Comparison of ENCODE assay signal across 8 cellular contexts in the genomic region with DNA sequence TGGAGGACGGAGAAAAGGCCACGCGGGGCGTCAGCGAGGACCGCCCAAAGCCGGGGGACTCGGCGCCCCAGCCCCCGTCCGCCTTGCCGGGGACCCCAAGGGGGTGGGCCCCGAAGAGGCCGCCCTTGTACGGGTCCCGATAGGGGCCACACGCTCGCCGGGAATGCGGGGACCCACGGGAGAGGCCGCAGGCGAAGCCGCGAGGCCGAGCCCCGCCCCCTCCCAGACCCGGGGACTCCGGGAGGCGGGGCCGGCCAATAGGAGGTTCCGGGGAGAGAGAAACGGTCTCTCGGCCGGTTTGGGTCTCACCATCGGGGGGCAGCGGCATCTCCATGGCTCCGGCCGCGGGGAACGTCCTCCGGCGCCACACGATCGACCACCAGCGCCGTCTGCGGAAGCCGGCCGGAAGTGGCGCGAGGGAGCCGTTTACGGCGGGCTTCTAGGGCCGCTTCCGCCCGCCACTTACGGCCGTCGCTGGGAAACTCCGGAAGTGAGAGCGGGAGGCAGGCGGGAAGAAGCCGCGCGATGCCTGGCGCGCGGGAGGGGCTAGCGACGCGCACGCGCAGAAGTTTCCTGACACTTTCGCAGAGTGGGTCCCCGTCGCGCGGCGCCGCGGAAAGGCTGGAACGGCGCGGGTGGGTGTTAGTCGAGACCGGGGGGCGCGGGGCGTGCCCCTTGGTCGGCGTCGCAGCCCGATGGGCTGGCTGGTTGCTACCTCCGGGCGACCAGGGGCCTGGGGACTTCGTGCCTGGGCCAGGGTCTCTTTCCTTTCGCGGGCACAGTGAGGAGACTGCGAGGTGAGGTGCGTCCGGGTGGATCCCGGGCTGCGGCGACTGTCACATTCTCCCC. TPM values are rescaled to one million over a fixed set of nuclear protein-coding genes. Genes with fewer than 3 reads are reported as not detected.
DNase-seq lines count a peak whose midpoint lies in the region; ATAC-seq and TF ChIP-seq lines count a peak whose summit lies in the region.

TSS of gene CHERP (minus strand) at position 393 of the 849 bp plus-strand sequence. CDS start at position 334, 59 bp downstream.

- peak within 1 kb of the TSS; percentile 94 for H3K4me3 ChIP-seq in astrocyte of the cerebellum (ENCODE audit: low read depth, low read length)
- peak within 1 kb of the TSS; percentile 83 for H3K4me3 ChIP-seq in hepatocyte

- DNase-seq in NCI-H2081 (lab: John Stamatoyannopoulos, UW) (peak; percentile 92 to 96), T-helper 9 cell (peak; percentile 94), astrocyte of the cerebellum (ENCODE audit: low read depth) (peak; percentile 74), hepatocyte (ENCODE audit: low spot score) (peak; percentile 99), renal cortical epithelial cell (ENCODE audit: low read depth) (peak; percentile 78), cortex of kidney (lab: John Stamatoyannopoulos, UW) (no peak)

- H3K4me2 ChIP-seq in hepatocyte: peak within 1 kb of the TSS; percentile 96

- in situ Hi-C loops in astrocyte of the cerebellum (cut with HindIII; ENCODE audit: low sequenced_read_pairs): no loop called here

- peaks cover 20% of the 10 kb centered on the region for H4K20me1 ChIP-seq in hepatocyte (ENCODE audit: insufficient read depth, poor library complexity, severe bottlenecking)

- peak within 1 kb of the TSS; percentile 70 for H2AFZ ChIP-seq in hepatocyte

- ATAC-seq in GM18511 (IDR thresholded peaks at IDR 0.05; ENCODE audit: unreplicated experiment) (peak; percentile 78), HG03025 (IDR thresholded peaks at IDR 0.05; ENCODE audit: low FRiP score, unreplicated experiment) (peak; percentile 68)

- no peaks in the 10 kb centered on the region for H3K36me3 ChIP-seq in hepatocyte (replicated peaks; ENCODE audit: insufficient read depth, low read depth)

- no peaks in the 10 kb centered on the region for H3K9me2 ChIP-seq in hepatocyte (replicated peaks; ENCODE audit: insufficient read depth)

- TF ChIP-seq CTCF in astrocyte of the cerebellum (IDR thresholded peaks at IDR 0.05; ENCODE audit: low read depth, low read length, missing control alignments): no peak
- TF ChIP-seq CTCF in hepatocyte (IDR thresholded peaks at IDR 0.05; ENCODE audit: poor library complexity): no peak

- H3K79me2 ChIP-seq in hepatocyte: peaks cover 71% of the 10 kb centered on the region

- under 1% methylated on average over 82 of the region's 106 CpGs for WGBS in hepatocyte (ENCODE audit: low lambda C conversion rate, missing lambda C conversion rate)

- H3K4me1 ChIP-seq in hepatocyte (ENCODE audit: insufficient read depth): peaks cover 14% of the 10 kb centered on the region

- peak within 1 kb of the TSS; percentile 90 for H3K27ac ChIP-seq in hepatocyte

- no peaks in the 10 kb centered on the region for H3K27me3 ChIP-seq in hepatocyte

- no peaks in the 10 kb centered on the region for H3K9me3 ChIP-seq in hepatocyte (ENCODE audit: low read depth)

RNA-seq across cellular contexts. Expression of gene CHERP, which starts in this region (rescaled TPM):
- total RNA-seq in hepatocyte: 6.1 and 7.8 TPM in 2 replicates
- 38.7 and 40.2 TPM in 2 replicates for polyA plus RNA-seq in hepatocyte
- total RNA-seq in renal cortical epithelial cell: 0.87 and 12.5 TPM in 2 replicates
